1 cellular context compared by ENCODE assay signal in genomic region chr11:1832989-1833365, GRCh38.
TF ChIP-seq lines count a peak whose summit lies in the region.

No MANE protein-coding gene starts in this region.

TF ChIP-seq in HCT116, 20 proteins besides CTCF, POLR2A, EP300 and RAD21 (continued from another document):
- no peak for TF ChIP-seq ZBTB33 (IDR thresholded peaks at IDR 0.05; ENCODE audit: extremely low read depth, insufficient replicate concordance, low read length)
- TF ChIP-seq EGR1 (IDR thresholded peaks at IDR 0.05; ENCODE audit: low read depth): no peak
- TF ChIP-seq ELF1 (IDR thresholded peaks at IDR 0.05; ENCODE audit: borderline replicate concordance, low read depth): no peak
- TF ChIP-seq SP1 (IDR thresholded peaks at IDR 0.05; ENCODE audit: low read depth): no peak
- no peak for TF ChIP-seq FOSL1 (IDR thresholded peaks at IDR 0.05; ENCODE audit: low read depth)
- TF ChIP-seq SIN3A (IDR thresholded peaks at IDR 0.05; ENCODE audit: low read depth): no peak
- no peak for TF ChIP-seq ZFX (IDR thresholded peaks at IDR 0.05)
- TF ChIP-seq JUND (IDR thresholded peaks at IDR 0.05): no peak
- TF ChIP-seq ATF3 (IDR thresholded peaks at IDR 0.05): no peak
- TF ChIP-seq YY1 (IDR thresholded peaks at IDR 0.05; ENCODE audit: extremely low read depth, insufficient replicate concordance, low read depth, low read length): no peak
- TF ChIP-seq TCF7L2 (IDR thresholded peaks at IDR 0.05; ENCODE audit: borderline replicate concordance, extremely low read depth, insufficient read depth, insufficient read length): no peak
- TF ChIP-seq ZNF274 (IDR thresholded peaks at IDR 0.05; ENCODE audit: low read depth, low read length): no peak
- TF ChIP-seq CEBPB (IDR thresholded peaks at IDR 0.05; ENCODE audit: low read depth): no peak
